ENCODE assay signal across 22 cellular contexts in genomic region chr3:168124791-168125190, GRCh38. TPM values are rescaled to one million over a fixed set of nuclear protein-coding genes. Genes with fewer than 3 reads are reported as not detected.
A peak's percentile ranks its signal among the peaks of the same experiment; 100 is the strongest.
DNase-seq lines count a peak whose midpoint lies in the region; ATAC-seq and TF ChIP-seq lines count a peak whose summit lies in the region.
"Had no signal": no experiment of that assay in that cellular context is flagged by ENCODE, and none has a peak within 500 bp of the region (broad histone marks: within the 10 kb centered on the region; RNA-seq: fewer than 3 reads in every experiment).

No MANE protein-coding gene starts in this region.

- CTCF ChIA-PET in PC-9 (lab: Charles Lee) = no interaction called here

- no peaks in the 10 kb centered on the region for H3K27me3 ChIP-seq in PC-9 (ENCODE audit: insufficient read depth, low read depth)
- H3K27me3 ChIP-seq: BE2C, BLaER1 had no signal

- POLR2A ChIA-PET in PC-9 (lab: Charles Lee; ENCODE audit: unreplicated experiment) = no interaction called here

- 0 out of 2 replicates have a peak overlapping the region, but pooled peaks have one; percentile 2 for H2AFZ ChIP-seq in PC-9

- no peak overlapping the region for H3K4me3 ChIP-seq in PC-9
- no peak overlapping the region for H3K4me3 ChIP-seq in mucosa of descending colon
- H3K4me3 ChIP-seq: BLaER1, GM12878 had no signal

- TF ChIP-seq CTCF in PC-9 (conservative IDR thresholded peaks at IDR 0.05) = no peak
- TF ChIP-seq CTCF in mucosa of descending colon (IDR thresholded peaks at IDR 0.05) = no peak

- ATAC-seq in mucosa of descending colon = peak; percentile 68
- no peak for ATAC-seq in HG02610 (IDR thresholded peaks at IDR 0.05; ENCODE audit: unreplicated experiment)
- ATAC-seq in GM19351 (IDR thresholded peaks at IDR 0.05; ENCODE audit: unreplicated experiment) = no peak
- ATAC-seq: GM12878 had no signal

- no TSS peak for BruUV-seq in PC-9 (replicated peaks; lab: Mats Ljungman, UMichigan)

- H4K20me1 ChIP-seq in PC-9 (ENCODE audit: insufficient read depth) = no peaks in the 10 kb centered on the region
- H4K20me1 ChIP-seq: BLaER1 had no signal

- no peak overlapping the region for H3K27ac ChIP-seq in PC-9
- H3K27ac ChIP-seq: BLaER1 had no signal

- H3K4me1 ChIP-seq in PC-9 (replicated peaks; ENCODE audit: insufficient read depth) (no peaks in the 10 kb centered on the region), mucosa of descending colon (ENCODE audit: low read depth) (peaks cover 3% of the 10 kb centered on the region)
- H3K4me1 ChIP-seq: BLaER1 had no signal

- no peak overlapping the region for H3K4me2 ChIP-seq in PC-9
- H3K4me2 ChIP-seq: BLaER1 had no signal

- no peaks in the 10 kb centered on the region for H3K9me2 ChIP-seq in PC-9 (ENCODE audit: insufficient read depth)

- no peaks in the 10 kb centered on the region for H3F3A ChIP-seq in PC-9 (ENCODE audit: insufficient read depth, low read depth)

- H3K9me3 ChIP-seq in PC-9 (ENCODE audit: insufficient read depth, low read depth) (no peaks in the 10 kb centered on the region), mucosa of descending colon (no peaks in the 10 kb centered on the region)

- DNase-seq in PC-9 (no peak), mucosa of descending colon (no peak), SK-N-DZ (ENCODE audit: low spot score) (no peak)
- DNase-seq: 8988T; ACHN; BE2C; C1 segment of cervical spinal cord; CD4-positive, alpha-beta memory T cell; CD4-positive, CD25-positive, alpha-beta regulatory T cell; CD8-positive, alpha-beta memory T cell; COR-L47; DMS 273 treated with DMSO at 0.1 percent for 48 hours; DMS153; DMS53; DMS79; DND-41; EL; GDM1 had no signal

- intact Hi-C loops in PC-9 (cut with micrococcal nuclease; ENCODE audit: unreplicated experiment) (no loop called here), mucosa of descending colon (cut with DNase I, micrococcal nuclease) (no loop called here)

- no peaks in the 10 kb centered on the region for H3K36me3 ChIP-seq in PC-9 (ENCODE audit: low read depth)
- H3K36me3 ChIP-seq in mucosa of descending colon (ENCODE audit: low read depth) = no peaks in the 10 kb centered on the region
- H3K36me3 ChIP-seq: BE2C, BLaER1 had no signal

- no peaks in the 10 kb centered on the region for H3K79me2 ChIP-seq in PC-9 (ENCODE audit: low read depth)

RNA-seq across cellular contexts. Expression of gene GOLIM4, which starts 29.1 kb away (rescaled TPM):
- total RNA-seq in PC-9 (2021) = 10.9 and 17.5 TPM in 2 replicates
- 100 to 1,000 TPM in 1 of 3 donors, 10 to 100 TPM in 2; 60.8 to 102 (median 80.4) TPM for total RNA-seq in mucosa of descending colon
- 23.5 and 25.0 TPM in 2 replicates for polyA plus RNA-seq in SK-N-DZ (2014; cell fraction: cytosol; rRNA removed)
- polyA plus RNA-seq in SK-N-DZ (2014; cell fraction: nucleus; rRNA removed) = 21.9 and 22.7 TPM in 2 replicates
- polyA plus RNA-seq: CD4-positive, CD25-positive, alpha-beta regulatory T cell had no signal
